9 cellular contexts compared by ENCODE assay signal in genomic region chr7:129502708-129503685, GRCh38. TPM values are rescaled to one million over a fixed set of nuclear protein-coding genes. Genes with fewer than 3 reads are reported as not detected.
DNase-seq lines count a peak whose midpoint lies in the region; ATAC-seq and TF ChIP-seq lines count a peak whose summit lies in the region.
"Had no signal": no experiment of that assay in that cellular context is flagged by ENCODE, and none has a peak within 500 bp of the region (broad histone marks: within the 10 kb centered on the region; RNA-seq: fewer than 3 reads in every experiment).

No MANE protein-coding gene starts in this region.

- TF ChIP-seq CTCF in cardiac muscle cell (IDR thresholded peaks at IDR 0.05; ENCODE audit: low read depth, low read length) (peak; percentile 14), LNCaP clone FGC (IDR thresholded peaks at IDR 0.05; ENCODE audit: control insufficient read depth, extremely low read depth, insufficient read depth) (peak; percentile 25)

- no peaks in the 10 kb centered on the region for H3K36me3 ChIP-seq in cardiac muscle cell

- intact Hi-C loops in cardiac septum (cut with DNase I) (loop anchor here (10.0 kb wide), 2 partner anchors 142 to 512 kb away; no protein-coding TSS in a partner anchor), left ventricle myocardium superior (cut with micrococcal nuclease) (no loop called here)

- ATAC-seq in left ventricle myocardium superior (peak; percentile 45), HG02623 (IDR thresholded peaks at IDR 0.05; ENCODE audit: unreplicated experiment) (no peak)

- DNase-seq in cardiac muscle cell (ENCODE audit: low read depth in 1 of 2, low spot score in 1 of 2) (peak in 1 of 2 donors; percentile 36), cardiac septum (ENCODE audit: low spot score) (no peak), LNCaP clone FGC (ENCODE audit: low read depth) (no peak), left ventricle myocardium superior (no peak), skeletal muscle cell (ENCODE audit: low read depth) (no peak)
- peak; percentile 22 for DNase-seq in activated naive CD4-positive, alpha-beta T cell treated with Interleukin-2 at 50 U/mL for 16 hours
- no peak for DNase-seq in activated effector memory CD4-positive, alpha-beta T cell treated with Interleukin-2 at 50 U/mL for 16 hours

- peak overlapping the region; percentile 58 for H3K4me3 ChIP-seq in cardiac muscle cell
- H3K4me3 ChIP-seq in LNCaP clone FGC (ENCODE audit: low read depth, low read length): peak overlapping the region; percentile 69
- H3K4me3 ChIP-seq in skeletal muscle cell (ENCODE audit: low read depth, low read length): peak overlapping the region; percentile 45

- no peaks in the 10 kb centered on the region for H3K9me3 ChIP-seq in cardiac muscle cell (ENCODE audit: low read depth)

- no peaks in the 10 kb centered on the region for H3K4me1 ChIP-seq in cardiac muscle cell (ENCODE audit: low read depth)

- peaks cover 35% of the 10 kb centered on the region for H3K27me3 ChIP-seq in cardiac muscle cell

- no peak overlapping the region for H3K27ac ChIP-seq in cardiac muscle cell
- H3K27ac ChIP-seq: epithelial cell of prostate had no signal

RNA-seq across cellular contexts. Expression of gene SMKR1, which starts 0.7 kb away (rescaled TPM):
- total RNA-seq in cardiac muscle cell (0.39 TPM in 1 of 2 replicates, not detected in the other), cardiac septum (not detected), left ventricle myocardium superior (not detected)
- 0.32 and 3.6 TPM in 2 replicates for polyA plus RNA-seq in cardiac muscle cell
